8 cellular contexts compared by ENCODE assay signal in the genomic region with DNA sequence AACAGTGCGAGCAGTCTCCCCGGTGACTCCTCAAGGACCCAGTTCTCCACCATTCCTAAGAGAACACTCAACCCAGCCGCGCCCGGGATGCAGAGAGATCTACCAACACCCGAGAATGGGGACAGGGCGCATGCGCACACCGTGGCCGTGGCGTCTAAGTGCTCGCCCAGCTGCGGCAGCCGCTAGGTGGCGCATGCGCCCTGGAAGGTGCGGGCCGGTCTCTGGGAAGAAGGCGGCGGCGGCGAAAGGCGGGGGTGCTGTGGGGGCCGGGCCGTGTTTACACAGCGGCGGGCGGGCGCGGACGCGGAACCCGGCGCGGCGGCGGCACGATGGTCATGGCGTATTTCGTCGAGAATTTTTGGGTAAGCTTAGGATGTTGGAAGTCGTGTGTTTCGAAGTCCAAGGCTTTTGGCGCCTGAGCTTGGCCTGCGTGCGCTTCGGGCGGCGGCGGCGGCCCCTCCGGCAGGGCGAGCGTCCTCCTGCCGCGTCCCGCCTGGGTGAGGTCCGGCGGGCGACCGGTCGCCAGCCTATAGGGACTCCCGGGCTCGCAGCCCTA. TPM values are rescaled to one million over a fixed set of nuclear protein-coding genes. Genes with fewer than 3 reads are reported as not detected.
A peak's percentile ranks its signal among the peaks of the same experiment; 100 is the strongest.
DNase-seq lines count a peak whose midpoint lies in the region; ATAC-seq and TF ChIP-seq lines count a peak whose summit lies in the region.

A gene with protein sequence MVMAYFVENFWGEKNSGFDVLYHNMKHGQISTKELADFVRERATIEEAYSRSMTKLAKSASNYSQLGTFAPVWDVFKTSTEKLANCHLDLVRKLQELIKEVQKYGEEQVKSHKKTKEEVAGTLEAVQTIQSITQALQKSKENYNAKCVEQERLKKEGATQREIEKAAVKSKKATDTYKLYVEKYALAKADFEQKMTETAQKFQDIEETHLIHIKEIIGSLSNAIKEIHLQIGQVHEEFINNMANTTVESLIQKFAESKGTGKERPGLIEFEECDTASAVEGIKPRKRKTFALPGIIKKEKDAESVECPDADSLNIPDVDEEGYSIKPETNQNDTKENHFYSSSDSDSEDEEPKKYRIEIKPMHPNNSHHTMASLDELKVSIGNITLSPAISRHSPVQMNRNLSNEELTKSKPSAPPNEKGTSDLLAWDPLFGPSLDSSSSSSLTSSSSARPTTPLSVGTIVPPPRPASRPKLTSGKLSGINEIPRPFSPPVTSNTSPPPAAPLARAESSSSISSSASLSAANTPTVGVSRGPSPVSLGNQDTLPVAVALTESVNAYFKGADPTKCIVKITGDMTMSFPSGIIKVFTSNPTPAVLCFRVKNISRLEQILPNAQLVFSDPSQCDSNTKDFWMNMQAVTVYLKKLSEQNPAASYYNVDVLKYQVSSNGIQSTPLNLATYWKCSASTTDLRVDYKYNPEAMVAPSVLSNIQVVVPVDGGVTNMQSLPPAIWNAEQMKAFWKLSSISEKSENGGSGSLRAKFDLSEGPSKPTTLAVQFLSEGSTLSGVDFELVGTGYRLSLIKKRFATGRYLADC (plus strand): TSS at position 274 of the 556 bp plus-strand sequence. CDS start 56 bp downstream, at position 330.

- peak within 1 kb of the TSS; percentile 81 to 86 for H3K4me3 ChIP-seq in left lung

- H3K27me3 Mint-ChIP-seq in dendritic cell treated with granulocyte-macrophage colony-stimulating factor and Interleukin-4, amounts not matched to agents 40 ng/mL and 50 ng/mL, for 4 days = no peaks in the 10 kb centered on the region

- ATAC-seq in GM19351 (IDR thresholded peaks at IDR 0.05; ENCODE audit: unreplicated experiment) = peak; percentile 92
- peak; percentile 84 for ATAC-seq in HG03520 (IDR thresholded peaks at IDR 0.05; ENCODE audit: unreplicated experiment)
- peak; percentile 91 for ATAC-seq in left lung

- peaks cover 39% of the 10 kb centered on the region for H3K36me3 Mint-ChIP-seq in dendritic cell treated with granulocyte-macrophage colony-stimulating factor and Interleukin-4, amounts not matched to agents 40 ng/mL and 50 ng/mL, for 4 days (ENCODE audit: low read depth)

- peaks cover 9 to 69% of the 10 kb centered on the region in 2 donors for H3K4me1 ChIP-seq in left lung

- no peaks in the 10 kb centered on the region for H3K9me3 Mint-ChIP-seq in dendritic cell treated with granulocyte-macrophage colony-stimulating factor and Interleukin-4, amounts not matched to agents 40 ng/mL and 50 ng/mL, for 4 days

- H3K36me3 ChIP-seq in left lung = no peaks in the 10 kb centered on the region

- DNase-seq in NCI-H69 (lab: John Stamatoyannopoulos, UW) (peak; percentile 98), left lung (peak; percentile 99 to 100)
- peak; percentile 93 to 94 for DNase-seq in activated CD4-positive, alpha-beta T cell treated with anti-CD3 and anti-CD28 coated beads, Interleukin-2, amount 50 U/mL, for 24 hours (ENCODE audit: low read depth in 1 of 2, low spot score in 1 of 2)
- DNase-seq in stimulated activated CD4-positive, alpha-beta T cell treated with anti-CD3 and anti-CD28 coated beads, Interleukin-2, amount 100 ng/mL, for 4 hours (ENCODE audit: low read depth) = peak; percentile 94

- intact Hi-C loops in dendritic cell treated with granulocyte-macrophage colony-stimulating factor and Interleukin-4, amounts not matched to agents 40 ng/mL and 50 ng/mL, for 4 days (cut with micrococcal nuclease) = loop anchor here (2.0 to 10.0 kb wide), 3 partner anchors 17 to 581 kb away; no protein-coding TSS in a partner anchor
- intact Hi-C loops in left lung (cut with DNase I) = no loop called here

- peaks cover 67% of the 10 kb centered on the region for H3K4me1 Mint-ChIP-seq in dendritic cell treated with granulocyte-macrophage colony-stimulating factor and Interleukin-4, amounts not matched to agents 40 ng/mL and 50 ng/mL, for 4 days (ENCODE audit: low read depth)

- H3K27ac ChIP-seq in C4-2B = peak within 1 kb of the TSS; percentile 76
- H3K27ac ChIP-seq in left lung = peak within 1 kb of the TSS; percentile 96 to 99

- H3K4me3 Mint-ChIP-seq in dendritic cell treated with granulocyte-macrophage colony-stimulating factor and Interleukin-4, amounts not matched to agents 40 ng/mL and 50 ng/mL, for 4 days = peak within 1 kb of the TSS; percentile 83

- TF ChIP-seq CTCF in C4-2B (conservative IDR thresholded peaks at IDR 0.05) (peak; percentile 97), left lung (IDR thresholded peaks at IDR 0.05) (peak; percentile 70 to 91)

- peak within 1 kb of the TSS; percentile 99 for H3K27ac Mint-ChIP-seq in dendritic cell treated with granulocyte-macrophage colony-stimulating factor and Interleukin-4, amounts not matched to agents 40 ng/mL and 50 ng/mL, for 4 days

- no peaks in the 10 kb centered on the region for H3K27me3 ChIP-seq in left lung

- H3K9me3 ChIP-seq in left lung = no peaks in the 10 kb centered on the region

RNA-seq across cellular contexts. Expression of the gene that starts here (rescaled TPM):
- 10 to 100 TPM; 57.9 to 71.1 TPM for total RNA-seq in left lung

Comparison
In these comparisons a context has a peak if more than half of its experiments do, and no peak if none do; other contexts are left out.
1. Peak in every context shown above with its lines: DNase-seq, ATAC-seq, H3K4me3 ChIP-seq and H3K27ac ChIP-seq.